ENCODE assay signal across 27 cellular contexts in genomic region chr20:15395457-15395856, GRCh38.
"Had no signal": no experiment of that assay in that cellular context is flagged by ENCODE, and none has a peak within 500 bp of the region (broad histone marks: within the 10 kb centered on the region; RNA-seq: fewer than 3 reads in every experiment).

No MANE protein-coding gene starts in this region.

- H3K27ac ChIP-seq: left lung, lower lobe of right lung, pancreas, prostate gland, skin epidermis, stomach, testis, thyroid gland, transverse colon, upper lobe of left lung, vagina had no signal

- H3K9me3 ChIP-seq: left lung, lower lobe of right lung, pancreas, prostate gland, stomach, testis, thyroid gland, transverse colon, upper lobe of left lung, vagina had no signal

- H3K4me3 ChIP-seq: left lung, lower lobe of right lung, pancreas, prostate gland, skin epidermis, stomach, testis, thyroid gland, transverse colon, upper lobe of left lung, vagina had no signal

- DNase-seq: hypothalamus; kidney glomerular epithelial cell; left colon; left lung; lower lobe of right lung; mesenchymal stem cell; naive thymus-derived CD8-positive, alpha-beta T cell; nucleus accumbens; pancreas; posterior cingulate gyrus; retina; right cardiac atrium; stimulated activated CD4-positive, alpha-beta T cell treated with anti-CD3 and anti-CD28 coated beads, Interleukin-12 subunit alpha, Interleukin-12 subunit beta, amount 100 ng/mL, for 4 hours; stimulated activated CD4-positive, alpha-beta T cell treated with anti-CD3 and anti-CD28 coated beads, Interleukin-15, amount 100 ng/mL, for 24 hours; stimulated activated CD4-positive, alpha-beta T cell treated with anti-CD3 and anti-CD28 coated beads, Interleukin-2, amount 100 ng/mL, for 24 hours; stimulated activated CD4-positive, alpha-beta T cell treated with anti-CD3 and anti-CD28 coated beads, Interleukin-4, amount 100 ng/mL, for 1 hour; stimulated activated naive B cell treated with anti-CD40 and anti-IgM and Interleukin-4, amounts not matched to agents 10 μg/mL and 1 μg/mL and 100 μg/mL, for 72 hours; stimulated activated naive CD8-positive, alpha-beta T cell treated with anti-CD3 and anti-CD28 coated beads, Interleukin-15, Interleukin-2, amounts not matched to agents 100 U/mL and 50 U/mL, for 24 hours; stomach; testis; thyroid gland; transverse colon; upper lobe of left lung had no signal

- ATAC-seq: left colon; left lung; lower lobe of right lung; naive thymus-derived CD8-positive, alpha-beta T cell; pancreas; right cardiac atrium; sciatic nerve; stimulated activated naive B cell treated with anti-CD40 and anti-IgM and Interleukin-4, amounts not matched to agents 10 μg/mL and 1 μg/mL and 100 μg/mL, for 72 hours; stimulated activated naive CD8-positive, alpha-beta T cell treated with anti-CD3 and anti-CD28 coated beads, Interleukin-15, Interleukin-2, amounts not matched to agents 100 U/mL and 50 U/mL, for 24 hours had no signal

- H3K36me3 ChIP-seq: left lung, lower lobe of right lung, pancreas, prostate gland, stomach, thyroid gland, transverse colon, upper lobe of left lung, vagina had no signal
